16 cellular contexts compared by ENCODE assay signal in the genomic region with DNA sequence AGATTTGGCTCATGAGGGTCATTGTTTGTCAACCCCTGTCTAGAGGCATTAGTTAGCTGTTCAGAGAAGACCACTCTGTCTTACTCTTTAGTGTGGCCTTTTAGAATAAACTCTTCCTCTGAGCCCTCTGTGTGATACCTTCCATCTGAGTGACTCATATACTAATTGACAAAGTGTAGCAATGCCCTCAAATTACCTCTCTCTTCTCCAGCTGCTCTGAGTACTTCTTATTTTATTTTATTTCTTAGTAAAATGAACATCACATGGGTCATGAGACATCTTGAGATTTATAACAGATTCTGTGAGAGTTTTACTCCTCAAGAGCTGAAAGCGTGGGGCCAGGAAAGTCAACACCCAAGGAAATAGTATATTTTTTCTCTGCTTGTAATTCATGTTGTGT.
DNase-seq lines count a peak whose midpoint lies in the region; ATAC-seq, FAIRE-seq and TF ChIP-seq lines count a peak whose summit lies in the region.
"Had no signal": no experiment of that assay in that cellular context is flagged by ENCODE, and none has a peak within 500 bp of the region (broad histone marks: within the 10 kb centered on the region; RNA-seq: fewer than 3 reads in every experiment).

No MANE protein-coding gene starts in this region.

- H3K27ac Mint-ChIP-seq in activated CD4-positive, alpha-beta T cell treated with anti-CD3 and anti-CD28 coated beads for 36 hours, result no peak overlapping the region
- H3K27ac Mint-ChIP-seq in activated CD4-positive, alpha-beta T cell treated with anti-CD3 and anti-CD28 coated beads, Interleukin-2, amount 10 ng/mL, durations not matched to agents 7 days and 5 days, result no peak overlapping the region
- no peak overlapping the region for H3K27ac Mint-ChIP-seq in stimulated activated effector memory CD8-positive, alpha-beta T cell treated with anti-CD3 and anti-CD28 coated beads, Interleukin-12 subunit alpha, Interleukin-12 subunit beta, amount 100 ng/mL, for 72 hours
- H3K27ac Mint-ChIP-seq: activated CD4-positive, alpha-beta T cell treated with anti-CD3 and anti-CD28 coated beads, Interleukin-2, amount 10 ng/mL, durations not matched to agents 24 days and 14 days had no signal

- no peak overlapping the region for H3K4me3 Mint-ChIP-seq in activated CD4-positive, alpha-beta T cell treated with anti-CD3 and anti-CD28 coated beads for 36 hours
- H3K4me3 Mint-ChIP-seq in activated CD4-positive, alpha-beta T cell treated with anti-CD3 and anti-CD28 coated beads, Interleukin-2, amount 10 ng/mL, durations not matched to agents 7 days and 5 days, result no peak overlapping the region
- no peak overlapping the region for H3K4me3 Mint-ChIP-seq in stimulated activated effector memory CD8-positive, alpha-beta T cell treated with anti-CD3 and anti-CD28 coated beads, Interleukin-12 subunit alpha, Interleukin-12 subunit beta, amount 100 ng/mL, for 72 hours
- H3K4me3 Mint-ChIP-seq: activated CD4-positive, alpha-beta T cell treated with anti-CD3 and anti-CD28 coated beads, Interleukin-2, amount 10 ng/mL, durations not matched to agents 24 days and 14 days had no signal

- ATAC-seq in activated CD4-positive, alpha-beta T cell treated with anti-CD3 and anti-CD28 coated beads for 36 hours, result peak; percentile 66
- peak; percentile 34 for ATAC-seq in stimulated activated effector memory CD8-positive, alpha-beta T cell treated with anti-CD3 and anti-CD28 coated beads, Interleukin-12 subunit alpha, Interleukin-12 subunit beta, amount 100 ng/mL, for 72 hours
- ATAC-seq in GM21529 (IDR thresholded peaks at IDR 0.05; ENCODE audit: unreplicated experiment), result no peak

- no peak for FAIRE-seq in kidney (lab: Jason Lieb, UNC)
- FAIRE-seq: A204.1, endometrium had no signal

- H3K27me3 Mint-ChIP-seq in activated CD4-positive, alpha-beta T cell treated with anti-CD3 and anti-CD28 coated beads for 36 hours, result no peaks in the 10 kb centered on the region
- no peaks in the 10 kb centered on the region for H3K27me3 Mint-ChIP-seq in activated CD4-positive, alpha-beta T cell treated with anti-CD3 and anti-CD28 coated beads, Interleukin-2, amount 10 ng/mL, durations not matched to agents 7 days and 5 days
- H3K27me3 Mint-ChIP-seq: activated CD4-positive, alpha-beta T cell treated with anti-CD3 and anti-CD28 coated beads, Interleukin-2, amount 10 ng/mL, durations not matched to agents 24 days and 14 days had no signal

- H3K4me1 ChIP-seq in kidney (ENCODE audit: control insufficient read depth in 1 of 2, insufficient read depth in 1 of 2, low read depth in 1 of 2, low read length in 2 of 2), result no peaks in the 10 kb centered on the region
- H3K4me1 ChIP-seq: testis had no signal

- CTCF ChIA-PET in activated CD4-positive, alpha-beta T cell treated with anti-CD3 and anti-CD28 coated beads for 36 hours (lab: Charles Lee), result interaction anchor here (1.7 kb wide), 1 partner anchor 19 kb away, joined by 4 read pairs; no protein-coding TSS in a partner anchor
- CTCF ChIA-PET in activated CD4-positive, alpha-beta T cell treated with anti-CD3 and anti-CD28 coated beads, Interleukin-2, amount 10 ng/mL, durations not matched to agents 7 days and 5 days (lab: Charles Lee), result interaction anchor here (1.0 kb wide), 1 partner anchor 13 kb away, joined by 3 read pairs; no protein-coding TSS in a partner anchor

- TF ChIP-seq CTCF in fibroblast of pulmonary artery (IDR thresholded peaks at IDR 0.05; ENCODE audit: low read length, missing control alignments) (no peak), kidney (IDR thresholded peaks at IDR 0.05; ENCODE audit: borderline replicate concordance, extremely low read depth, insufficient read depth) (no peak)

- H3K9me3 ChIP-seq in kidney (ENCODE audit: control insufficient read depth in 1 of 2, low read length in 2 of 2), result no peaks in the 10 kb centered on the region
- H3K9me3 ChIP-seq: spleen, testis had no signal

- H3K9me3 Mint-ChIP-seq in activated CD4-positive, alpha-beta T cell treated with anti-CD3 and anti-CD28 coated beads for 36 hours (ENCODE audit: low read depth), result no peaks in the 10 kb centered on the region
- H3K9me3 Mint-ChIP-seq in activated CD4-positive, alpha-beta T cell treated with anti-CD3 and anti-CD28 coated beads, Interleukin-2, amount 10 ng/mL, durations not matched to agents 7 days and 5 days, result no peaks in the 10 kb centered on the region
- no peaks in the 10 kb centered on the region for H3K9me3 Mint-ChIP-seq in stimulated activated effector memory CD8-positive, alpha-beta T cell treated with anti-CD3 and anti-CD28 coated beads, Interleukin-12 subunit alpha, Interleukin-12 subunit beta, amount 100 ng/mL, for 72 hours
- H3K9me3 Mint-ChIP-seq: activated CD4-positive, alpha-beta T cell treated with anti-CD3 and anti-CD28 coated beads, Interleukin-2, amount 10 ng/mL, durations not matched to agents 24 days and 14 days had no signal

- H3K27ac ChIP-seq in kidney (ENCODE audit: low read depth in 2 of 2, low read length in 2 of 2), result no peak overlapping the region
- H3K27ac ChIP-seq: RWPE1, spleen, testis had no signal

- H3K36me3 Mint-ChIP-seq in activated CD4-positive, alpha-beta T cell treated with anti-CD3 and anti-CD28 coated beads for 36 hours (ENCODE audit: low read depth), result no peaks in the 10 kb centered on the region
- H3K36me3 Mint-ChIP-seq in activated CD4-positive, alpha-beta T cell treated with anti-CD3 and anti-CD28 coated beads, Interleukin-2, amount 10 ng/mL, durations not matched to agents 7 days and 5 days (ENCODE audit: low read depth), result peaks cover 53% of the 10 kb centered on the region
- peaks cover 22% of the 10 kb centered on the region for H3K36me3 Mint-ChIP-seq in stimulated activated effector memory CD8-positive, alpha-beta T cell treated with anti-CD3 and anti-CD28 coated beads, Interleukin-12 subunit alpha, Interleukin-12 subunit beta, amount 100 ng/mL, for 72 hours

- H3K9ac ChIP-seq in kidney (ENCODE audit: low read length in 2 of 2), result no peak overlapping the region

- no peak overlapping the region for H3K4me3 ChIP-seq in fibroblast of pulmonary artery (replicated peaks; ENCODE audit: low read depth, low read length)
- no peak overlapping the region for H3K4me3 ChIP-seq in kidney (ENCODE audit: low read length in 2 of 2)
- H3K4me3 ChIP-seq: spleen, testis had no signal

- POLR2A ChIA-PET in activated CD4-positive, alpha-beta T cell treated with anti-CD3 and anti-CD28 coated beads for 36 hours (lab: Charles Lee), result no interaction called here
- POLR2A ChIA-PET in activated CD4-positive, alpha-beta T cell treated with anti-CD3 and anti-CD28 coated beads, Interleukin-2, amount 10 ng/mL, durations not matched to agents 7 days and 5 days (lab: Charles Lee), result no interaction called here

- peaks cover 7 to 8% of the 10 kb centered on the region in 2 donors for H3K36me3 ChIP-seq in kidney (ENCODE audit: control insufficient read depth in 1 of 2, insufficient read depth in 2 of 2, low read length in 2 of 2)

- peaks cover 13% of the 10 kb centered on the region for H3K4me1 Mint-ChIP-seq in activated CD4-positive, alpha-beta T cell treated with anti-CD3 and anti-CD28 coated beads for 36 hours
- H3K4me1 Mint-ChIP-seq in activated CD4-positive, alpha-beta T cell treated with anti-CD3 and anti-CD28 coated beads, Interleukin-2, amount 10 ng/mL, durations not matched to agents 7 days and 5 days, result peaks cover 6% of the 10 kb centered on the region
- peaks cover 8% of the 10 kb centered on the region for H3K4me1 Mint-ChIP-seq in stimulated activated effector memory CD8-positive, alpha-beta T cell treated with anti-CD3 and anti-CD28 coated beads, Interleukin-12 subunit alpha, Interleukin-12 subunit beta, amount 100 ng/mL, for 72 hours

- intact Hi-C loops in activated CD4-positive, alpha-beta T cell treated with anti-CD3 and anti-CD28 coated beads for 36 hours (cut with DNase I, micrococcal nuclease), result no loop called here
- intact Hi-C loops in kidney (cut with DNase I), result no loop called here

- no peak for DNase-seq in activated CD4-positive, alpha-beta T cell treated with anti-CD3 and anti-CD28 coated beads for 36 hours
- DNase-seq in activated CD4-positive, alpha-beta T cell treated with anti-CD3 and anti-CD28 coated beads, Interleukin-2, amount 10 ng/mL, durations not matched to agents 7 days and 5 days, result no peak
- DNase-seq in RPMI7951 (ENCODE audit: low read depth) (peak; percentile 51), fibroblast of pulmonary artery (ENCODE audit: low read depth) (peak; percentile 41), kidney (no peak), NCI-H187 treated with DMSO at 0.1 percent for 48 hours (lab: John Stamatoyannopoulos, UW) (no peak)
- DNase-seq in stimulated activated effector memory CD8-positive, alpha-beta T cell treated with anti-CD3 and anti-CD28 coated beads, Interleukin-12 subunit alpha, Interleukin-12 subunit beta, amount 100 ng/mL, for 72 hours (ENCODE audit: low spot score in 2 of 2), result no peak
- DNase-seq: activated CD4-positive, alpha-beta T cell treated with anti-CD3 and anti-CD28 coated beads, Interleukin-2, amount 10 ng/mL, durations not matched to agents 24 days and 14 days; NCI-H1092; NCI-H446; spleen; testis had no signal

Comparison
In these comparisons a context has a peak if more than half of its experiments do, and no peak if none do; other contexts are left out.
1. DNase-seq: peak in RPMI7951 (single experiment) and fibroblast of pulmonary artery (single experiment); none in activated CD4-positive, alpha-beta T cell treated with anti-CD3 and anti-CD28 coated beads for 36 hours (single experiment), activated CD4-positive, alpha-beta T cell treated with anti-CD3 and anti-CD28 coated beads, Interleukin-2, amount 10 ng/mL, durations not matched to agents 7 days and 5 days (single experiment), stimulated activated effector memory CD8-positive, alpha-beta T cell treated with anti-CD3 and anti-CD28 coated beads, Interleukin-12 subunit alpha, Interleukin-12 subunit beta, amount 100 ng/mL, for 72 hours (0 of 2), kidney (single experiment) and NCI-H187 treated with DMSO at 0.1 percent for 48 hours (single experiment).